Comparison of ENCODE assay signal across 8 cellular contexts in the genomic region with DNA sequence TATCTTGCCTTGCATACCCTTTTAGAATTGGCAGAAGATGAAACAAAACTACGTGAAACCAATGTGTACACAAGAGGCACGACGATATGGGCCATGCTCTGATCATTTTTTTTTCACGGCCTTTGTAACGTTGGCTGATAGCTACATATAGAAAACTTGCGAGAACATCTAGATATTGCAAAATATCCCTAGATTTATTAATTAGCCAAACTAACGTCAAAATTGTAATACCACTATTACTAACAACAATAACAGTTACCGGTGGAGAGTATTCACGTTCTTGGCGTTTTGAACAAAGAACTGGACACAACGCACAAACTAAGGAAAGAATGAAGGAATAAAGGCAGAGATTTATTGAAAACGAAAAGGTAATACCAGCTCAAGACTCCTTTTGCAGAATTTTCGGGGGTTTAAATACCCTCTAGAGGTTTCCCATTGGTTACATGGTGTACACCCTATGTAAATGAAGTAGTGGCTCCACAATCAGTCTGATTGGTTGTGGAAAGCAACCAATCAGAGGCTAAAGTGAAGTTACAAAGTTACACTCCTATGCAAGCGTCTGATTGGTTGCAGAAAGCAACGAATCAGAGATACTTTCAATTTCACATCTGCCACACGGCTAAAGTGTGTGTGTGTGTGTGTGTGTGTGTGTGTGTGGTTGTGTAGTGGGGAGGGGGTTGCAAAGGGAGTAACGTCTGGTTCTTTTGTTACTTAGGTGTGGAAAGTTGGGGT. TPM values are rescaled to one million over a fixed set of nuclear protein-coding genes. Genes with fewer than 3 reads are reported as not detected.
DNase-seq lines count a peak whose midpoint lies in the region; ATAC-seq and TF ChIP-seq lines count a peak whose summit lies in the region.

No MANE protein-coding gene starts in this region.

- no peaks in the 10 kb centered on the region for H3K36me3 ChIP-seq in CD8-positive, alpha-beta T cell (ENCODE audit: insufficient read depth, low read length)
- H3K36me3 ChIP-seq in HUES64 (ENCODE audit: insufficient read depth, low read length) (no peaks in the 10 kb centered on the region), neuronal stem cell (replicated peaks in 1 of 2; ENCODE audit: control insufficient read depth in 2 of 2, insufficient read depth in 2 of 2, low read length in 2 of 2) (peaks cover 0 to 14% of the 10 kb centered on the region in 2 donors)

- no peaks in the 10 kb centered on the region for H3K9me3 Mint-ChIP-seq in CD8-positive, alpha-beta T cell

- peak overlapping the region; percentile 92 for H3K27ac ChIP-seq in CD8-positive, alpha-beta T cell (ENCODE audit: low read depth, low read length)
- H3K27ac ChIP-seq in HUES64 (ENCODE audit: low read depth, low read length) (no peak overlapping the region), epithelial cell of prostate (peak overlapping the region; percentile 72), neuronal stem cell (replicated peaks; ENCODE audit: low read length) (no peak overlapping the region)

- POLR2A ChIA-PET in CD8-positive, alpha-beta T cell (lab: Charles Lee), result interaction anchor here (0.7 to 2.1 kb wide), 5 partner anchors 14 to 209 kb away, joined by 3 to 18 read pairs (median 4); partner anchors contain the start of gene PKN2

- no peak overlapping the region for H4K91ac ChIP-seq in neuronal stem cell (ENCODE audit: low read depth, low read length, poor library complexity)

- H3K23ac ChIP-seq in neuronal stem cell (ENCODE audit: low read depth, low read length, poor library complexity), result no peak overlapping the region

- CTCF ChIA-PET in CD8-positive, alpha-beta T cell (lab: Charles Lee), result no interaction called here

- peak overlapping the region; percentile 89 for H3K4me3 ChIP-seq in CD8-positive, alpha-beta T cell (ENCODE audit: low read depth, low read length)
- peak overlapping the region; percentile 80 for H3K4me3 ChIP-seq in HUES64 (ENCODE audit: low read length)
- peak overlapping the region in 1 of 2 donors; percentile 71 for H3K4me3 ChIP-seq in neuronal stem cell (ENCODE audit: low read length in 2 of 2)

- no peak for TF ChIP-seq CTCF in CD8-positive, alpha-beta T cell (IDR thresholded peaks at IDR 0.05)

- H3K79me1 ChIP-seq in neuronal stem cell (ENCODE audit: low read depth, low read length), result peaks cover 3% of the 10 kb centered on the region

- H3K27me3 ChIP-seq in CD8-positive, alpha-beta T cell (ENCODE audit: insufficient read depth, low read length), result no peaks in the 10 kb centered on the region
- H3K27me3 ChIP-seq in HUES64 (ENCODE audit: insufficient read depth, low read length) (0 out of 2 replicates have a peak, but pooled peaks cover 3% of the 10 kb centered on the region), neuronal stem cell (ENCODE audit: control insufficient read depth in 3 of 3, insufficient read depth in 3 of 3, low read depth in 1 of 3, low read length in 3 of 3) (no peaks in the 10 kb centered on the region)

- H3K4me3 Mint-ChIP-seq in CD8-positive, alpha-beta T cell, result peak overlapping the region; percentile 92

- H2BK12ac ChIP-seq in neuronal stem cell (ENCODE audit: low read length), result no peak overlapping the region

- no peak overlapping the region for H2BK5ac ChIP-seq in neuronal stem cell (ENCODE audit: low read length)

- H2AK5ac ChIP-seq in neuronal stem cell (ENCODE audit: low read depth, low read length), result no peak overlapping the region

- intact Hi-C loops in CD8-positive, alpha-beta T cell (cut with DNase I, micrococcal nuclease), result loop anchor here (5.0 to 10.0 kb wide), 3 partner anchors 952 to 1560 kb away; partner anchors contain the start of gene ZNF326 (in 1 of the 2)

- H3K9me3 ChIP-seq in CD8-positive, alpha-beta T cell (ENCODE audit: low read length), result no peaks in the 10 kb centered on the region
- H3K9me3 ChIP-seq in HUES64 (ENCODE audit: insufficient read depth, low read depth, low read length), result no peaks in the 10 kb centered on the region
- no peaks in the 10 kb centered on the region for H3K9me3 ChIP-seq in neuronal stem cell (replicated peaks in 1 of 2; ENCODE audit: control insufficient read depth in 2 of 2, insufficient read depth in 1 of 2, low read depth in 1 of 2, low read length in 2 of 2)

- no peak overlapping the region for H2BK15ac ChIP-seq in neuronal stem cell (ENCODE audit: low read length)

- H3K4me1 ChIP-seq in CD8-positive, alpha-beta T cell (ENCODE audit: insufficient read depth, low read length), result peaks cover 35% of the 10 kb centered on the region
- H3K4me1 ChIP-seq in HUES64 (ENCODE audit: insufficient read depth, low read length) (peaks cover 5% of the 10 kb centered on the region), neuronal stem cell (ENCODE audit: control insufficient read depth in 2 of 2, insufficient read depth in 1 of 2, low read depth in 1 of 2, low read length in 2 of 2) (peaks cover 0 to 2% of the 10 kb centered on the region in 2 donors)

- DNase-seq in CD8-positive, alpha-beta T cell, result no peak
- DNase-seq in SHP77 treated with DMSO at 0.1 percent for 48 hours (lab: John Stamatoyannopoulos, UW) (peak; percentile 94), epithelial cell of prostate (ENCODE audit: low read depth, low spot score) (peak; percentile 16), neuronal stem cell (ENCODE audit: low spot score) (no peak), AG20443 (ENCODE audit: low spot score) (no peak)

- peaks cover 18% of the 10 kb centered on the region for H3K36me3 Mint-ChIP-seq in CD8-positive, alpha-beta T cell

- H3K27ac Mint-ChIP-seq in CD8-positive, alpha-beta T cell, result peak overlapping the region; percentile 95

- no peak overlapping the region for H3K18ac ChIP-seq in neuronal stem cell (ENCODE audit: low read length)

- peaks cover 41% of the 10 kb centered on the region for H3K4me1 Mint-ChIP-seq in CD8-positive, alpha-beta T cell (ENCODE audit: low read depth)

- ATAC-seq in CD8-positive, alpha-beta T cell, result no peak
- no peak for ATAC-seq in GM21619 (IDR thresholded peaks at IDR 0.05; ENCODE audit: unreplicated experiment)
- no peak for ATAC-seq in HG02970 (IDR thresholded peaks at IDR 0.05; ENCODE audit: low FRiP score, unreplicated experiment)

- no peak overlapping the region for H3K4ac ChIP-seq in neuronal stem cell (ENCODE audit: low read length)

- H3K4me2 ChIP-seq in neuronal stem cell (ENCODE audit: insufficient read depth, low read length, poor library complexity, severe bottlenecking), result no peak overlapping the region

- no peak overlapping the region for H2BK120ac ChIP-seq in neuronal stem cell (ENCODE audit: low read depth, low read length)

- H2AFZ ChIP-seq in neuronal stem cell (ENCODE audit: low read length), result peak overlapping the region; percentile 89

- 86% methylated on average over 17 of the region's 17 CpGs for WGBS in HUES64
- whole genome bisulfite sequencing in neuronal stem cell (ENCODE audit: extremely low coverage in 2 of 2, insufficient read length in 2 of 2, insufficient replicate concordance in 1 of 2), 2 donors, result no CpG with 5 or more reads among the region's 17 CpGs

- no peak overlapping the region for H4K8ac ChIP-seq in neuronal stem cell (ENCODE audit: low read depth, low read length)

- no peaks in the 10 kb centered on the region for H3K27me3 Mint-ChIP-seq in CD8-positive, alpha-beta T cell (ENCODE audit: low read depth)

- H3K9ac ChIP-seq in HUES64 (ENCODE audit: low read depth, low read length) (no peak overlapping the region), neuronal stem cell (ENCODE audit: low read depth, low read length, poor library complexity) (no peak overlapping the region)

- no peak overlapping the region for H3K14ac ChIP-seq in neuronal stem cell (ENCODE audit: low read length)

RNA-seq across cellular contexts. Expression of gene GTF2B, which starts 0.9 kb away (rescaled TPM):
- 10 to 100 TPM; 85.4 to 91.3 TPM for total RNA-seq in CD8-positive, alpha-beta T cell
- 22.3 TPM for polyA plus RNA-seq in HUES64 (2013, experiment 1 of 2)
- 23.4 TPM for polyA plus RNA-seq in HUES64 (2013, experiment 2 of 2)
- 25.1 TPM for polyA plus RNA-seq in neuronal stem cell (2013, experiment 1 of 2)
- polyA plus RNA-seq in neuronal stem cell (2013, experiment 2 of 2), result 25.7 TPM

Comparison
In these comparisons a context has a peak if more than half of its experiments do, and no peak if none do; other contexts are left out.
1. DNase-seq: peak in SHP77 treated with DMSO at 0.1 percent for 48 hours (single experiment) and epithelial cell of prostate (single experiment); none in CD8-positive, alpha-beta T cell (0 of 7), neuronal stem cell (single experiment) and AG20443 (single experiment).
2. H3K27ac ChIP-seq: peak in CD8-positive, alpha-beta T cell (single experiment) and epithelial cell of prostate (single experiment); none in HUES64 (single experiment) and neuronal stem cell (single experiment).